Comparison of ENCODE assay signal across 9 cellular contexts in the genomic region with DNA sequence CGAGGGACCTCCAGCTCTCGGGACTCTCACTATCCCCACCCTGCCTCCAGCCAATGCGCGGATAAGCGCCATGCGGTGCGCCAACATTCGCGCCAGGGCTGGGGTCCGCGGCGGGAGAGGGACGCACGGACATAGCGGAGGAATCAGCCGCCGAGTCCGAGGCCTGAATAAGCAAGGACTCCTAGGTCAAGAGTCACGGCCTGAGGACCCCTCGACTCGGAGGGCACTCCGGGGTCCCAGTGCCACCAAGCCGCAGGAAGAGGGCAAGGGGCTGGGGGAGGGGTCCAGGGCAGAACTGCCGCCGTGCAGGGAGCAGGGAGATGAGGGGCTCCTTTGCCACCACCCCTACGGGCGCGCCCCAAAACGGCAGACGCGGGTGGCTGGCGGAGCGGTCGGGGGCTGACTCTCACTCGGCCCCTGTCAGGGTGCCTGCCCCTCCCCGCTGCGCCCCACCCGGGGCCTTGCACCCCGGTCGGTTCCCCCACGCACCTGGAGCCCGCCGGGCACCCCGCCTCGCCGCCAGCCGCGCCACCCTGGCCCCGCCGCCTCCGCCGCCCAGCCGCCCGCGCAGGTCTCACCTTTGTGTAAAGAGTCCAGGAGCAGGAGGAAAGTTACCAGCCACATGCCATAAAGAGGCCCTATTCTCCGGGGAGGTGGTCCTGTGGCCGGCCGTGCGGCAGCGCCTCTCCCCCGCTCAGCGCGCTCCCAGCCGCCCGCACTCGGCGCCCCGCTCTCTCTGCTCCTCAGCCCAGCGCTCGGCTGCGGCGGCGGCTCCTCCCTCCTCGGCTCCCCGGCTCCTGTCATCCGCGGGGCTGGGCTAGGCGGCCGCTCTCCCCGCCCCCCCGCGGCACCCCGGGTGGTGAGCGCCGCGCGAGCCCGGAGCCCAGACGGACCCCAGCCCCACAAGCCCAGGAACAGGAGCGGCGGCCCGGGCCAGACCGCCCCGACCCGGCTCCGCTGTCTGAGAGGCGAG. TPM values are rescaled to one million over a fixed set of nuclear protein-coding genes. Genes with fewer than 3 reads are reported as not detected.
DNase-seq lines count a peak whose midpoint lies in the region; ATAC-seq and TF ChIP-seq lines count a peak whose summit lies in the region.
"Had no signal": no experiment of that assay in that cellular context is flagged by ENCODE, and none has a peak within 500 bp of the region (broad histone marks: within the 10 kb centered on the region; RNA-seq: fewer than 3 reads in every experiment).

TSS of gene DSCAML1 (minus strand) at position 761 of the 973 bp plus-strand sequence. CDS start at position 624, 137 bp downstream.

- 1% methylated on average over 65 of the region's 97 CpGs; no CpG with 5 or more reads in 1 of the 2 experiments for WGBS in IMR-90 (ENCODE audit: extremely low coverage in 2 of 2, insufficient read length in 1 of 2), 2 experiments
- WGBS in heart left ventricle, 4 donors: 2 to 4% (median 3%) methylated on average over 15 to 97 of the region's 97 CpGs
- WGBS in psoas muscle, 3 donors: 2 to 5% (median 2%) methylated on average over 51 to 97 of the region's 97 CpGs

- no peak within 1 kb of the TSS for H4K91ac ChIP-seq in IMR-90 (ENCODE audit: insufficient read depth, low read depth, low read length)

- no peak within 1 kb of the TSS for H4K8ac ChIP-seq in IMR-90 (ENCODE audit: low read depth in 2 of 2, low read length in 2 of 2)

- TF ChIP-seq RAD21 in IMR-90 (IDR thresholded peaks at IDR 0.05; ENCODE audit: low read length): no peak

- DNase-seq in IMR-90 (no peak), heart left ventricle (peak in 2 of 5 donors; percentile 48 to 66), psoas muscle (no peak), MG63 (no peak), erythroblast (lab: John Stamatoyannopoulos, UW) (no peak)
- DNase-seq in activated CD8-positive, alpha-beta memory T cell treated with anti-CD3 and anti-CD28 coated beads, Interleukin-2, amount 50 U/mL, for 48 hours: peak; percentile 73
- DNase-seq in activated CD4-positive, CD25-positive, alpha-beta regulatory T cell (lab: John Stamatoyannopoulos, UW): no peak

- H2AK9ac ChIP-seq in IMR-90 (replicated peaks; ENCODE audit: low read depth, low read length, poor library complexity): no peak within 1 kb of the TSS

- no peak within 1 kb of the TSS for H3K18ac ChIP-seq in IMR-90 (ENCODE audit: low read depth, low read length)

- no peak for TF ChIP-seq CTCF in IMR-90 (conservative IDR thresholded peaks at IDR 0.05; ENCODE audit: low read depth, low read length)
- TF ChIP-seq CTCF in heart left ventricle (IDR thresholded peaks at IDR 0.05): no peak
- TF ChIP-seq CTCF in psoas muscle (IDR thresholded peaks at IDR 0.05): no peak

- dilution Hi-C loops in IMR-90 (cut with HindIII; ENCODE audit: low sequenced_read_pairs, unreplicated experiment): no loop called here

- no peak within 1 kb of the TSS for H3K23ac ChIP-seq in IMR-90 (ENCODE audit: low read depth, low read length)

- H2AFZ ChIP-seq in IMR-90 (replicated peaks; ENCODE audit: low read length, poor library complexity): no peak within 1 kb of the TSS

- H3K36me3 ChIP-seq in IMR-90 (ENCODE audit: control insufficient read depth, insufficient read depth, low read length) (no peaks in the 10 kb centered on the region), heart left ventricle (peaks cover 0 to 6% (median 0%) of the 10 kb centered on the region in 9 donors), psoas muscle (ENCODE audit: insufficient read depth in 1 of 2, low read depth in 1 of 2) (no peaks in the 10 kb centered on the region), MG63 (no peaks in the 10 kb centered on the region)

- no peak within 1 kb of the TSS for H3K4me2 ChIP-seq in IMR-90 (ENCODE audit: low read depth, low read length)

- H3K27me3 ChIP-seq in IMR-90 (ENCODE audit: control insufficient read depth, insufficient read depth, low read length): peaks cover 59% of the 10 kb centered on the region
- H3K27me3 ChIP-seq in heart left ventricle: peaks cover 19 to 58% (median 30%) of the 10 kb centered on the region in 9 donors
- H3K27me3 ChIP-seq in psoas muscle (ENCODE audit: insufficient read depth in 3 of 3, low read length in 2 of 3): peaks cover 0 to 68% (median 20%) of the 10 kb centered on the region in 3 donors
- peaks cover 30% of the 10 kb centered on the region for H3K27me3 ChIP-seq in MG63

- H3K9me1 ChIP-seq in IMR-90 (ENCODE audit: insufficient read depth, low read length): no peaks in the 10 kb centered on the region

- H3K9me3 ChIP-seq in IMR-90 (ENCODE audit: control insufficient read depth, insufficient read depth, low read length) (no peaks in the 10 kb centered on the region), heart left ventricle (no peaks in the 10 kb centered on the region), psoas muscle (no peaks in the 10 kb centered on the region), MG63 (no peaks in the 10 kb centered on the region)

- no TSS peak for BruUV-seq in IMR-90 (replicated peaks; lab: Mats Ljungman, UMichigan)

- no peak within 1 kb of the TSS for H3K27ac ChIP-seq in IMR-90 (ENCODE audit: insufficient read depth, low read length)
- H3K27ac ChIP-seq in heart left ventricle: no peak within 1 kb of the TSS
- no peak within 1 kb of the TSS for H3K27ac ChIP-seq in psoas muscle

- H2AK5ac ChIP-seq in IMR-90 (ENCODE audit: low read depth, low read length): no peak within 1 kb of the TSS

- intact Hi-C loops in IMR-90 (cut with micrococcal nuclease): no loop called here
- intact Hi-C loops in heart left ventricle (cut with DNase I): no loop called here
- intact Hi-C loops in psoas muscle (cut with DNase I): no loop called here

- H4K5ac ChIP-seq in IMR-90 (ENCODE audit: low read depth, low read length): no peak within 1 kb of the TSS

- no peak within 1 kb of the TSS for H3K4ac ChIP-seq in IMR-90 (ENCODE audit: low read depth, low read length)

- no peak within 1 kb of the TSS for H2BK20ac ChIP-seq in IMR-90 (ENCODE audit: low read depth, low read length)

- no peaks in the 10 kb centered on the region for H4K20me1 ChIP-seq in IMR-90 (ENCODE audit: insufficient read depth, low read length)

- POLR2A ChIA-PET in IMR-90 (lab: Charles Lee; ENCODE audit: unreplicated experiment): no interaction called here

- H3K4me1 ChIP-seq in IMR-90 (ENCODE audit: control insufficient read depth, insufficient read depth, low read length) (no peaks in the 10 kb centered on the region), heart left ventricle (peaks cover 7 to 23% (median 16%) of the 10 kb centered on the region in 12 donors), psoas muscle (peaks cover 6% of the 10 kb centered on the region)

- CTCF ChIA-PET in IMR-90 (lab: Yijun Ruan, JAX): no interaction called here

- H2BK120ac ChIP-seq in IMR-90 (ENCODE audit: low read depth, low read length): no peak within 1 kb of the TSS

- TF ChIP-seq POLR2A in IMR-90 (IDR thresholded peaks at IDR 0.05; ENCODE audit: low read depth, low read length): no peak
- TF ChIP-seq POLR2A in heart left ventricle (IDR thresholded peaks at IDR 0.05): no peak
- TF ChIP-seq POLR2A in erythroblast (IDR thresholded peaks at IDR 0.05; ENCODE audit: low read length): no peak

- ATAC-seq in IMR-90 (ENCODE audit: low read depth): peak; percentile 42; the same call in 1 of the 2 replicates
- ATAC-seq in heart left ventricle: peak in 3 of 4 donors; percentile 61 to 86 (median 65)
- ATAC-seq in psoas muscle: peak in 2 of 4 donors; percentile 35 to 58
- ATAC-seq in GM18870 (IDR thresholded peaks at IDR 0.05; ENCODE audit: unreplicated experiment): no peak

- H3K79me1 ChIP-seq in IMR-90 (ENCODE audit: low read depth in 1 of 2, low read length in 2 of 2): no peaks in the 10 kb centered on the region

- H3K4me3 ChIP-seq in IMR-90 (ENCODE audit: insufficient read depth, low read depth, low read length) (no peak within 1 kb of the TSS), heart left ventricle (peak within 1 kb of the TSS; percentile 23 to 51 (median 39)), psoas muscle (peak within 1 kb of the TSS; percentile 50), MG63 (no peak within 1 kb of the TSS)

- H3K56ac ChIP-seq in IMR-90 (ENCODE audit: extremely low read depth, insufficient read depth, low read length): no peak within 1 kb of the TSS

- no peak within 1 kb of the TSS for H3K9ac ChIP-seq in IMR-90 (ENCODE audit: low read depth, low read length)

- in situ Hi-C loops in IMR-90 (cut with MboI; ENCODE audit: low sequenced_read_pairs): no loop called here

- H3K14ac ChIP-seq in IMR-90 (replicated peaks; ENCODE audit: low read depth, low read length): no peak within 1 kb of the TSS

- H2BK5ac ChIP-seq in IMR-90 (ENCODE audit: low read depth, low read length, poor library complexity, severe bottlenecking): no peak within 1 kb of the TSS

- no peak within 1 kb of the TSS for H2BK15ac ChIP-seq in IMR-90 (ENCODE audit: low read depth, low read length)

TF ChIP-seq in IMR-90, 13 proteins besides CTCF, POLR2A, EP300 and RAD21:
- TF ChIP-seq ELK1 (IDR thresholded peaks at IDR 0.05; ENCODE audit: borderline replicate concordance, low read depth, low read length) (no peak), CEBPB (IDR thresholded peaks at IDR 0.05; ENCODE audit: low read depth, low read length) (no peak), MXI1 (IDR thresholded peaks at IDR 0.05; ENCODE audit: borderline replicate concordance, low read depth, low read length) (no peak), RCOR1 (IDR thresholded peaks at IDR 0.05; ENCODE audit: insufficient replicate concordance, low read length) (no peak), MAFK (IDR thresholded peaks at IDR 0.05; ENCODE audit: low read depth, low read length) (no peak), MAZ (IDR thresholded peaks at IDR 0.05; ENCODE audit: borderline replicate concordance, low read depth, low read length) (no peak)

RNA-seq across cellular contexts. Expression of gene DSCAML1, which starts in this region (rescaled TPM):
- total RNA-seq in IMR-90 (2012; rRNA removed): not detected in 2 replicates
- polyA plus RNA-seq in IMR-90 (2012; rRNA removed): not detected in 2 replicates
- not detected in 2 replicates for polyA plus RNA-seq in IMR-90 (2012; cell fraction: cytosol; rRNA removed)
- polyA plus RNA-seq in IMR-90 (2012; cell fraction: nucleus; rRNA removed; ENCODE audit: low replicate concordance): not detected in 2 replicates
- total RNA-seq in heart left ventricle: 1 to 10 TPM in 3 of 9 donors, under 1 TPM in 6; 0.05 to 1.7 (median 0.81) TPM
- under 1 TPM; 0.11 to 0.76 TPM for polyA plus RNA-seq in heart left ventricle
- total RNA-seq in psoas muscle: under 1 TPM; 0.06 to 0.52 (median 0.10) TPM
- polyA plus RNA-seq in psoas muscle: under 1 TPM; 0.04 to 0.06 (median 0.04) TPM
- not detected in 2 replicates for total RNA-seq in MG63 (2014; rRNA removed; shearing (Covaris generic); ENCODE audit: low replicate concordance)
- polyA plus RNA-seq: IgD-negative memory B cell had no signal

Comparison
In these comparisons a context has a peak if more than half of its experiments do, and no peak if none do; other contexts are left out.
1. Peak in ATAC-seq in IMR-90; RNA of the gene not detected or under 1 TPM.
2. H3K4me3 ChIP-seq: peak in heart left ventricle (12 of 12) and psoas muscle (single experiment); none in IMR-90 (single experiment) and MG63 (single experiment).